22 cellular contexts compared by ENCODE assay signal in the genomic region with DNA sequence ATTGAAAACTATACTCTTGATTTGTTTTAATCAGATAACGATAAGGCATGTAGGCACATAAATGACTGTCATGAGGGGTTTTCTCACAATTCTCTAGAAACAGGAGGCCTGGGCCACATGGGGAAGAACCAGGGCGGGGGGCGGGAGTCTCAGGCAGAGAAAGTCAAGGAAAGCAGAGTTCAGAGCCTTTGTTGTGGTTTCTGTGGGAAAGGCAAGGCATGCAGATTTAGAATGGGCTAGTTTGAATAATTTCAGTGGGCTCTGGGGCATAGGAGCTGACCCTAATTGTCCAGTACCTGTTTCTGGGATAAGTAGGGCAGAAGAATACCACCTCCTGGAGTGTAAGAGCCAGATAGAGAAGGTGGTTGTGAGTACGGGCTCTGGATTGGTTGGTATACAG. TPM values are rescaled to one million over a fixed set of nuclear protein-coding genes. Genes with fewer than 3 reads are reported as not detected.
"Had no signal": no experiment of that assay in that cellular context is flagged by ENCODE, and none has a peak within 500 bp of the region (broad histone marks: within the 10 kb centered on the region; RNA-seq: fewer than 3 reads in every experiment).

No MANE protein-coding gene starts in this region.

- H3K27me3 ChIP-seq: body of pancreas had no signal

- H3K9me3 ChIP-seq: body of pancreas had no signal

- H3K27ac ChIP-seq: body of pancreas had no signal

- ATAC-seq: activated CD8-positive, alpha-beta memory T cell treated with anti-CD3 and anti-CD28 coated beads, Interleukin-2, amount 10 ng/mL, durations not matched to agents 7 days and 5 days; body of pancreas; PC-3; T-helper 17 cell had no signal

- H3K4me3 ChIP-seq: body of pancreas had no signal

- DNase-seq: activated B cell treated with CpG ODN at 0.5 μM for 24 hours; activated CD4-positive, alpha-beta T cell treated with anti-CD3 and anti-CD28 coated beads for 4 hours; activated CD4-positive, alpha-beta T cell treated with anti-CD3 and anti-CD28 coated beads, Interleukin-2, amount 50 U/mL, for 48 hours; activated CD8-positive, alpha-beta memory T cell treated with anti-CD3 and anti-CD28 coated beads, Interleukin-2, amount 10 ng/mL, durations not matched to agents 7 days and 5 days; activated effector memory CD4-positive, alpha-beta T cell treated with Interleukin-2 at 50 U/mL for 16 hours; activated naive CD4-positive, alpha-beta T cell; activated T-cell treated with anti-CD3 and anti-CD28 coated beads, Interleukin-2, amount 50 U/mL, for 24 hours; aorta; body of pancreas; central memory CD4-positive, alpha-beta T cell; MM.1S; NCI-H1048; NCI-H146; NCI-H187 treated with DMSO at 0.1 percent for 48 hours; NCI-H2081 treated with DMSO at 0.1 percent for 48 hours; NCI-H2227 treated with DMSO at 0.1 percent for 48 hours; NCI-H526 treated with DMSO at 0.1 percent for 48 hours; PC-3; SHP77; T-helper 17 cell; T-helper 9 cell had no signal

RNA-seq across cellular contexts. Expression of a gene that starts 41.4 kb away (rescaled TPM):
- total RNA-seq: NCI-H460 had no signal
